Comparison of ENCODE assay signal across 7 cellular contexts in the genomic region with DNA sequence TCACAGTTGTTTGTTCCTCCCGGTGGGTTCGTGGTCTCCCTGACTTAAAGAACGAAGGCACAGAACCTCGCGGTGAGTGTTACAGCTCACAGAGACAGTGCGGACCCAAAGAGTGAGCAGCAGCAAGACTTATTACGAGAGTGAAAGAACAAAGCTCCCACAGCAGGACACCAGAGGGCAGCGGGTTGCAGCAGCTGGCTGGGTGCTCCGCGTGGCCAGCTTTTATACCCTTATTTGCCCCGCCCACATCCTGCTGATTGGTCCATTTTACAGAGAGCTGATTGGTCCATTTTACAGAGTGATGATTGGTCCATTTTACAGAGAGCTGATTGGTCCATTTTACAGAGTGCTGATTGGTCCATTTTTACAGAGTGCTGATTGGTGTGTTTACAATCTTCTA. TPM values are rescaled to one million over a fixed set of nuclear protein-coding genes. Genes with fewer than 3 reads are reported as not detected.
DNase-seq lines count a peak whose midpoint lies in the region; TF ChIP-seq lines count a peak whose summit lies in the region.
"Not testable (repeated sequence)": the region's sequence is repeated elsewhere in the genome, so short reads cannot be mapped to it uniquely, and the experiment has no call there.

No MANE protein-coding gene starts in this region.

- WGBS in testis, 2 donors = 51 to 80% methylated on average over 11 of the region's 11 CpGs

- H3K36me3 ChIP-seq in WERI-Rb-1; testis (ENCODE audit: low read depth, missing control alignments): not testable (repeated sequence)

- intact Hi-C loops in activated CD4-positive, alpha-beta memory T cell treated with anti-CD3 and anti-CD28 coated beads for 36 hours (cut with micrococcal nuclease) = loop anchor here (2.0 to 5.0 kb wide), 3 partner anchors 21 to 375 kb away; no protein-coding TSS in a partner anchor
- intact Hi-C loops in testis (cut with DNase I; ENCODE audit: low total_unique reads) = not testable (repeated sequence)

- H3K27ac Mint-ChIP-seq in activated CD4-positive, alpha-beta memory T cell treated with anti-CD3 and anti-CD28 coated beads for 36 hours; activated naive CD4-positive, alpha-beta T cell treated with anti-CD3 and anti-CD28 coated beads, Interleukin-2, amount 10 ng/mL, durations not matched to agents 7 days and 5 days: not testable (repeated sequence)

- peaks cover 15% of the 10 kb centered on the region for H3K4me1 Mint-ChIP-seq in activated CD4-positive, alpha-beta memory T cell treated with anti-CD3 and anti-CD28 coated beads for 36 hours (ENCODE audit: low read depth)
- H3K4me1 Mint-ChIP-seq in activated naive CD4-positive, alpha-beta T cell treated with anti-CD3 and anti-CD28 coated beads, Interleukin-2, amount 10 ng/mL, durations not matched to agents 7 days and 5 days = not testable (repeated sequence)

- H3K4me3 ChIP-seq in WERI-Rb-1 (ENCODE audit: low read depth, low read length) = not testable (repeated sequence)
- peak overlapping the region; percentile 7 for H3K4me3 ChIP-seq in fibroblast of villous mesenchyme (ENCODE audit: low read depth, low read length)
- H3K4me3 ChIP-seq in testis = peak overlapping the region in 1 of 2 donors; percentile 41

- not testable (repeated sequence) for H3K27me3 Mint-ChIP-seq in activated CD4-positive, alpha-beta memory T cell treated with anti-CD3 and anti-CD28 coated beads for 36 hours
- H3K27me3 Mint-ChIP-seq in activated naive CD4-positive, alpha-beta T cell treated with anti-CD3 and anti-CD28 coated beads, Interleukin-2, amount 10 ng/mL, durations not matched to agents 7 days and 5 days = peaks cover 36% of the 10 kb centered on the region

- not testable (repeated sequence) for H3K27ac ChIP-seq in WERI-Rb-1
- H3K27ac ChIP-seq in testis = peak overlapping the region in 1 of 2 donors; percentile 24

- TF ChIP-seq POLR2A in testis (IDR thresholded peaks at IDR 0.05) = peak; percentile 28

- DNase-seq in HT1080 (ENCODE audit: low read depth) = peak; percentile 2
- peak; percentile 43 for DNase-seq in NCI-H69 (lab: John Stamatoyannopoulos, UW)
- peak; percentile 46 for DNase-seq in WERI-Rb-1
- peak; percentile 80 for DNase-seq in activated CD4-positive, alpha-beta memory T cell treated with anti-CD3 and anti-CD28 coated beads for 36 hours
- peak; percentile 76 for DNase-seq in activated naive CD4-positive, alpha-beta T cell treated with anti-CD3 and anti-CD28 coated beads, Interleukin-2, amount 10 ng/mL, durations not matched to agents 7 days and 5 days
- not testable (repeated sequence) for DNase-seq in fibroblast of villous mesenchyme (ENCODE audit: low read depth)
- peak; percentile 78 for DNase-seq in testis

- CTCF ChIA-PET in activated CD4-positive, alpha-beta memory T cell treated with anti-CD3 and anti-CD28 coated beads for 36 hours (lab: Charles Lee) = interaction anchor here (0.6 to 6.0 kb wide), 26 partner anchors 10 to 377 kb away, joined by 3 to 41 read pairs (median 4); a partner anchor contains a TSS
- CTCF ChIA-PET in activated naive CD4-positive, alpha-beta T cell treated with anti-CD3 and anti-CD28 coated beads, Interleukin-2, amount 10 ng/mL, durations not matched to agents 7 days and 5 days (lab: Charles Lee) = interaction anchor here (0.7 to 4.6 kb wide), 8 partner anchors 23 to 375 kb away, joined by 3 to 27 read pairs (median 8); a partner anchor contains a TSS

- H3K4me1 ChIP-seq in testis = not testable (repeated sequence)

- not testable (repeated sequence) for H3K27me3 ChIP-seq in WERI-Rb-1 (ENCODE audit: insufficient read depth, low read depth, severe bottlenecking); testis

- POLR2A ChIA-PET in activated CD4-positive, alpha-beta memory T cell treated with anti-CD3 and anti-CD28 coated beads for 36 hours (lab: Charles Lee) = not testable (repeated sequence)

- H3K4me3 Mint-ChIP-seq in activated CD4-positive, alpha-beta memory T cell treated with anti-CD3 and anti-CD28 coated beads for 36 hours; activated naive CD4-positive, alpha-beta T cell treated with anti-CD3 and anti-CD28 coated beads, Interleukin-2, amount 10 ng/mL, durations not matched to agents 7 days and 5 days: not testable (repeated sequence)

- not testable (repeated sequence) for H3K36me3 Mint-ChIP-seq in activated CD4-positive, alpha-beta memory T cell treated with anti-CD3 and anti-CD28 coated beads for 36 hours; activated naive CD4-positive, alpha-beta T cell treated with anti-CD3 and anti-CD28 coated beads, Interleukin-2, amount 10 ng/mL, durations not matched to agents 7 days and 5 days

- not testable (repeated sequence) for H3K9me3 ChIP-seq in WERI-Rb-1 (ENCODE audit: severe bottlenecking); testis

- TF ChIP-seq CTCF in WERI-Rb-1 (IDR thresholded peaks at IDR 0.05; ENCODE audit: low read depth, low read length); fibroblast of villous mesenchyme (IDR thresholded peaks at IDR 0.05; ENCODE audit: insufficient read depth, low read depth, low read length); testis (IDR thresholded peaks at IDR 0.05): not testable (repeated sequence)

- not testable (repeated sequence) for H3K9me3 Mint-ChIP-seq in activated CD4-positive, alpha-beta memory T cell treated with anti-CD3 and anti-CD28 coated beads for 36 hours; activated naive CD4-positive, alpha-beta T cell treated with anti-CD3 and anti-CD28 coated beads, Interleukin-2, amount 10 ng/mL, durations not matched to agents 7 days and 5 days

RNA-seq across cellular contexts. Expression of a gene that starts 23.6 kb away (rescaled TPM):
- total RNA-seq in HT1080 (2014; rRNA removed; shearing (Covaris generic)) = 4.7 and 10.0 TPM in 2 replicates
- 8.3 and 9.4 TPM in 2 replicates for polyA plus RNA-seq in HT1080 (2015; cell fraction: cytosol; rRNA removed)
- polyA plus RNA-seq in HT1080 (2015; cell fraction: nucleus; rRNA removed) = 7.5 and 10.0 TPM in 2 replicates
- total RNA-seq in activated CD4-positive, alpha-beta memory T cell treated with anti-CD3 and anti-CD28 coated beads for 36 hours = 10 to 100 TPM; 28.0 to 29.4 TPM
- total RNA-seq in fibroblast of villous mesenchyme = 4.2 and 6.0 TPM in 2 replicates
- total RNA-seq in testis = 10 to 100 TPM; 34.5 to 38.3 TPM
- 23.8 TPM for polyA plus RNA-seq in testis (ENCODE audit: insufficient read depth, low read depth, low replicate concordance)
